In genomic region chr5:103037673-103038455, GRCh38 we compare ENCODE assay signal across 23 cellular contexts.
DNase-seq lines count a peak whose midpoint lies in the region; ATAC-seq and TF ChIP-seq lines count a peak whose summit lies in the region.
"Had no signal": no experiment of that assay in that cellular context is flagged by ENCODE, and none has a peak within 500 bp of the region (broad histone marks: within the 10 kb centered on the region; RNA-seq: fewer than 3 reads in every experiment).

No MANE protein-coding gene starts in this region.

- H3K36me3 Mint-ChIP-seq in WTC11 (0 out of 2 replicates have a peak, but pooled peaks cover 8% of the 10 kb centered on the region), neural progenitor cell (peaks cover 4% of the 10 kb centered on the region)
- H3K36me3 Mint-ChIP-seq: activated naive CD4-positive, alpha-beta T cell treated with anti-CD3 and anti-CD28 coated beads, Interleukin-2, amount 10 ng/mL, durations not matched to agents 7 days and 5 days had no signal

- TF ChIP-seq CTCF in IMR-90 (conservative IDR thresholded peaks at IDR 0.05; ENCODE audit: low read depth, low read length) (0 out of 2 replicates have a peak, but pooled peaks have one; percentile 1), WTC11 (IDR thresholded peaks at IDR 0.05) (no peak), neural progenitor cell (IDR thresholded peaks at IDR 0.05) (no peak), left lung (IDR thresholded peaks at IDR 0.05) (no peak)

- TF ChIP-seq POLR2A in IMR-90 (IDR thresholded peaks at IDR 0.05; ENCODE audit: low read depth, low read length), result no peak

- POLR2A ChIA-PET in IMR-90 (lab: Charles Lee; ENCODE audit: unreplicated experiment), result no interaction called here
- POLR2A ChIA-PET in WTC11 (lab: Charles Lee), result no interaction called here

- in situ Hi-C loops in IMR-90 (cut with MboI; ENCODE audit: low sequenced_read_pairs), result loop anchor here (10.0 kb wide), 1 partner anchor 353 kb away; no protein-coding TSS in a partner anchor

- H3K56ac ChIP-seq in IMR-90 (ENCODE audit: extremely low read depth, insufficient read depth, low read length), result no peak overlapping the region

- no peak overlapping the region for H3K14ac ChIP-seq in IMR-90 (replicated peaks; ENCODE audit: low read depth, low read length)

- H3K27me3 ChIP-seq in IMR-90 (ENCODE audit: control insufficient read depth, insufficient read depth, low read length), result no peaks in the 10 kb centered on the region
- H3K27me3 ChIP-seq in neural progenitor cell, result no peaks in the 10 kb centered on the region
- no peaks in the 10 kb centered on the region for H3K27me3 ChIP-seq in left lung
- H3K27me3 ChIP-seq: ascending aorta, colonic mucosa had no signal

- no peak overlapping the region for H4K8ac ChIP-seq in IMR-90 (ENCODE audit: low read depth in 2 of 2, low read length in 2 of 2)

- H4K5ac ChIP-seq in IMR-90 (ENCODE audit: low read depth, low read length), result no peak overlapping the region

- no peak for TF ChIP-seq RAD21 in IMR-90 (IDR thresholded peaks at IDR 0.05; ENCODE audit: low read length)

- no peaks in the 10 kb centered on the region for H3K9me1 ChIP-seq in IMR-90 (ENCODE audit: insufficient read depth, low read length)

- ATAC-seq in IMR-90 (ENCODE audit: low read depth) (no peak), WTC11 (peak; percentile 22; the same call in 1 of the 2 replicates), HG03432 (IDR thresholded peaks at IDR 0.05; ENCODE audit: unreplicated experiment) (no peak), left lung (no peak)
- ATAC-seq: activated CD8-positive, alpha-beta T cell treated with anti-CD3 and anti-CD28 coated beads for 36 hours; activated T-cell treated with anti-CD3 and anti-CD28 coated beads, Interleukin-2, amount 50 U/mL, for 4 hours had no signal

- no peaks in the 10 kb centered on the region for H3F3A ChIP-seq in neural progenitor cell (ENCODE audit: low read depth)

- H3K4me3 ChIP-seq in IMR-90 (ENCODE audit: insufficient read depth, low read depth, low read length) (no peak overlapping the region), neural progenitor cell (no peak overlapping the region), left lung (no peak overlapping the region)
- H3K4me3 ChIP-seq: ascending aorta, colonic mucosa had no signal

- H2AK9ac ChIP-seq in IMR-90 (replicated peaks; ENCODE audit: low read depth, low read length, poor library complexity), result no peak overlapping the region

- H2BK15ac ChIP-seq in IMR-90 (ENCODE audit: low read depth, low read length), result no peak overlapping the region

- H3K4ac ChIP-seq in IMR-90 (ENCODE audit: low read depth, low read length), result no peak overlapping the region

- H2BK120ac ChIP-seq in IMR-90 (ENCODE audit: low read depth, low read length), result no peak overlapping the region

- H3K4me1 ChIP-seq in IMR-90 (ENCODE audit: control insufficient read depth, insufficient read depth, low read length) (no peaks in the 10 kb centered on the region), neural progenitor cell (no peaks in the 10 kb centered on the region), left lung (no peaks in the 10 kb centered on the region)
- H3K4me1 ChIP-seq: ascending aorta, colonic mucosa had no signal

- H2BK5ac ChIP-seq in IMR-90 (ENCODE audit: low read depth, low read length, poor library complexity, severe bottlenecking), result no peak overlapping the region

- CTCF ChIA-PET in IMR-90 (lab: Yijun Ruan, JAX), result no interaction called here
- CTCF ChIA-PET in WTC11 (lab: Charles Lee), result no interaction called here

- H4K91ac ChIP-seq in IMR-90 (ENCODE audit: insufficient read depth, low read depth, low read length), result no peak overlapping the region

- H3K27me3 Mint-ChIP-seq in WTC11 (ENCODE audit: low read depth) (no peaks in the 10 kb centered on the region), neural progenitor cell (ENCODE audit: insufficient read depth, low read depth) (no peaks in the 10 kb centered on the region)

- 89% methylated on average over 4 of the region's 4 CpGs; no CpG with 5 or more reads in 1 of the 2 experiments for WGBS in IMR-90 (ENCODE audit: extremely low coverage in 2 of 2, insufficient read length in 1 of 2), 2 experiments

- H3K9me3 ChIP-seq in IMR-90 (ENCODE audit: control insufficient read depth, insufficient read depth, low read length) (no peaks in the 10 kb centered on the region), neural progenitor cell (ENCODE audit: low read depth) (no peaks in the 10 kb centered on the region), left lung (no peaks in the 10 kb centered on the region)
- H3K9me3 ChIP-seq: ascending aorta, colonic mucosa had no signal

- no peak overlapping the region for H2AFZ ChIP-seq in IMR-90 (replicated peaks; ENCODE audit: low read length, poor library complexity)
- peak overlapping the region; percentile 33 for H2AFZ ChIP-seq in neural progenitor cell (replicated peaks)

- H3K4me2 ChIP-seq in IMR-90 (ENCODE audit: low read depth, low read length) (no peak overlapping the region), neural progenitor cell (no peak overlapping the region)

- intact Hi-C loops in IMR-90 (cut with micrococcal nuclease) (no loop called here), left lung (cut with DNase I) (no loop called here)

- H3K27ac ChIP-seq in IMR-90 (ENCODE audit: insufficient read depth, low read length) (no peak overlapping the region), neural progenitor cell (no peak overlapping the region), left lung (no peak overlapping the region)
- H3K27ac ChIP-seq: ascending aorta, C4-2B, colonic mucosa had no signal

- H3K4me3 Mint-ChIP-seq in WTC11 (no peak overlapping the region), neural progenitor cell (no peak overlapping the region)
- H3K4me3 Mint-ChIP-seq: activated CD8-positive, alpha-beta T cell treated with anti-CD3 and anti-CD28 coated beads for 36 hours; activated naive CD4-positive, alpha-beta T cell treated with anti-CD3 and anti-CD28 coated beads, Interleukin-2, amount 10 ng/mL, durations not matched to agents 7 days and 5 days; activated T-cell treated with anti-CD3 and anti-CD28 coated beads, Interleukin-2, amount 50 U/mL, for 4 hours; nephron progenitor cell; T-helper 2 cell treated with Interferon-gamma antibody and Interleukin-4, amounts not matched to agents 5 μg/mL and 100 μg/mL, for 36 hours had no signal

- H3K9me3 Mint-ChIP-seq in WTC11 (peaks cover 6% of the 10 kb centered on the region), neural progenitor cell (peaks cover 3% of the 10 kb centered on the region)
- H3K9me3 Mint-ChIP-seq: activated CD8-positive, alpha-beta T cell treated with anti-CD3 and anti-CD28 coated beads for 36 hours; activated naive CD4-positive, alpha-beta T cell treated with anti-CD3 and anti-CD28 coated beads, Interleukin-2, amount 10 ng/mL, durations not matched to agents 7 days and 5 days; activated T-cell treated with anti-CD3 and anti-CD28 coated beads, Interleukin-2, amount 50 U/mL, for 4 hours; nephron progenitor cell; T-helper 2 cell treated with Interferon-gamma antibody and Interleukin-4, amounts not matched to agents 5 μg/mL and 100 μg/mL, for 36 hours had no signal

- H3K79me2 ChIP-seq in neural progenitor cell (ENCODE audit: low read depth), result no peaks in the 10 kb centered on the region

- H3K4me1 Mint-ChIP-seq in WTC11 (no peaks in the 10 kb centered on the region), neural progenitor cell (no peaks in the 10 kb centered on the region)
- H3K4me1 Mint-ChIP-seq: nephron progenitor cell had no signal

- no peak overlapping the region for H2BK20ac ChIP-seq in IMR-90 (ENCODE audit: low read depth, low read length)

- H3K23ac ChIP-seq in IMR-90 (ENCODE audit: low read depth, low read length), result no peak overlapping the region

- peak; percentile 8 for DNase-seq in NCI-H510A treated with DMSO at 0.1 percent for 48 hours (lab: John Stamatoyannopoulos, UW)
- no peak for DNase-seq in NCI-H510A (lab: John Stamatoyannopoulos, UW)
- DNase-seq in IMR-90, result peak; percentile 8
- no peak for DNase-seq in WTC11 (ENCODE audit: low spot score)
- no peak for DNase-seq in neural progenitor cell (ENCODE audit: low spot score)
- no peak for DNase-seq in HuH-7.5 (ENCODE audit: low spot score)
- DNase-seq in left lung, result no peak
- DNase-seq: activated CD4-positive, CD25-positive, alpha-beta regulatory T cell; activated CD8-positive, alpha-beta T cell treated with anti-CD3 and anti-CD28 coated beads for 36 hours; activated naive CD4-positive, alpha-beta T cell treated with anti-CD3 and anti-CD28 coated beads, Interleukin-2, amount 10 ng/mL, durations not matched to agents 7 days and 5 days; activated T-cell treated with anti-CD3 and anti-CD28 coated beads, Interleukin-2, amount 50 U/mL, for 4 hours; colonic mucosa; hippocampal formation; KBM-7; mesendoderm; NCI-H1092; NCI-H2171 treated with DMSO at 0.1 percent for 48 hours; nephron progenitor cell; stimulated activated CD4-positive, alpha-beta T cell treated with anti-CD3 and anti-CD28 coated beads, Interleukin-12 subunit alpha, Interleukin-12 subunit beta, amount 100 ng/mL, for 4 hours had no signal

- H3K9ac ChIP-seq in IMR-90 (ENCODE audit: low read depth, low read length), result no peak overlapping the region
- no peak overlapping the region for H3K9ac ChIP-seq in neural progenitor cell

- no peaks in the 10 kb centered on the region for H3K36me3 ChIP-seq in IMR-90 (ENCODE audit: control insufficient read depth, insufficient read depth, low read length)
- H3K36me3 ChIP-seq in neural progenitor cell, result no peaks in the 10 kb centered on the region
- H3K36me3 ChIP-seq in left lung, result peaks cover 0 to under 1% of the 10 kb centered on the region in 2 donors
- H3K36me3 ChIP-seq: ascending aorta, colonic mucosa had no signal

- dilution Hi-C loops in IMR-90 (cut with HindIII; ENCODE audit: low sequenced_read_pairs, unreplicated experiment), result no loop called here

- H4K20me1 ChIP-seq in IMR-90 (ENCODE audit: insufficient read depth, low read length) (no peaks in the 10 kb centered on the region), neural progenitor cell (ENCODE audit: low read depth) (no peaks in the 10 kb centered on the region)

- H3K18ac ChIP-seq in IMR-90 (ENCODE audit: low read depth, low read length), result no peak overlapping the region

- no TSS peak for BruUV-seq in IMR-90 (replicated peaks; lab: Mats Ljungman, UMichigan)

- H3K79me1 ChIP-seq in IMR-90 (ENCODE audit: low read depth in 1 of 2, low read length in 2 of 2), result no peaks in the 10 kb centered on the region

- no peak overlapping the region for H2AK5ac ChIP-seq in IMR-90 (ENCODE audit: low read depth, low read length)

- H3K27ac Mint-ChIP-seq in WTC11 (no peak overlapping the region), neural progenitor cell (no peak overlapping the region)
- H3K27ac Mint-ChIP-seq: activated CD8-positive, alpha-beta T cell treated with anti-CD3 and anti-CD28 coated beads for 36 hours; activated naive CD4-positive, alpha-beta T cell treated with anti-CD3 and anti-CD28 coated beads, Interleukin-2, amount 10 ng/mL, durations not matched to agents 7 days and 5 days; nephron progenitor cell; T-helper 2 cell treated with Interferon-gamma antibody and Interleukin-4, amounts not matched to agents 5 μg/mL and 100 μg/mL, for 36 hours had no signal

TF ChIP-seq in WTC11, 78 proteins besides CTCF, POLR2A, EP300 and RAD21 (continues in another document):
- TF ChIP-seq ZNF671 (CRISPR knock-in tag; IDR thresholded peaks at IDR 0.05), result no peak
- no peak for TF ChIP-seq IRF2 (CRISPR knock-in tag; IDR thresholded peaks at IDR 0.05; ENCODE audit: borderline replicate concordance, low read depth)
- no peak for TF ChIP-seq NR3C1 (CRISPR knock-in tag; conservative IDR thresholded peaks at IDR 0.05; ENCODE audit: low read depth)

Comparison
In these comparisons a context has a peak if more than half of its experiments do, and no peak if none do; other contexts are left out.
1. DNase-seq: peak in NCI-H510A treated with DMSO at 0.1 percent for 48 hours (single experiment) and IMR-90 (single experiment); none in NCI-H510A (single experiment), WTC11 (single experiment), neural progenitor cell (single experiment), HuH-7.5 (single experiment) and left lung (0 of 2).